Comparison of ENCODE assay signal across 13 cellular contexts in genomic region chr2:226142452-226142851, GRCh38.
"Had no signal": no experiment of that assay in that cellular context is flagged by ENCODE, and none has a peak within 500 bp of the region (broad histone marks: within the 10 kb centered on the region; RNA-seq: fewer than 3 reads in every experiment).

No MANE protein-coding gene starts in this region.

- H3K9me3 ChIP-seq: Peyer's patch had no signal

- H3K36me3 ChIP-seq: Peyer's patch had no signal

- H3K4me2 ChIP-seq: KMS-11 had no signal

- H3K9ac ChIP-seq: KMS-11 had no signal

- ATAC-seq: activated CD4-positive, CD25-positive, alpha-beta regulatory T cell treated with anti-CD3 and anti-CD28 coated beads, Interleukin-2, amount 50 U/mL, for 24 hours; activated CD8-positive, alpha-beta T cell treated with anti-CD3 and anti-CD28 coated beads for 36 hours had no signal

- DNase-seq: activated CD4-positive, alpha-beta T cell treated with anti-CD3 and anti-CD28 coated beads for 4 hours; activated CD8-positive, alpha-beta memory T cell treated with anti-CD3 and anti-CD28 coated beads, Interleukin-2, amount 50 U/mL, for 48 hours; activated CD8-positive, alpha-beta T cell treated with anti-CD3 and anti-CD28 coated beads for 36 hours; activated T-cell treated with anti-CD3 and anti-CD28 coated beads, Interleukin-2, amount 50 U/mL, for 1 hour; aorta; central memory CD4-positive, alpha-beta T cell; NCI-H2029 treated with DMSO at 0.1 percent for 48 hours; NCI-H446; Peyer's patch; Right ventricle myocardium superior had no signal

- H3K4me3 ChIP-seq: Peyer's patch had no signal

- H3K27me3 ChIP-seq: Peyer's patch had no signal

- H3K27ac ChIP-seq: KMS-11, Peyer's patch, RWPE1 had no signal

- H3K4me1 ChIP-seq: Peyer's patch had no signal
